18 cellular contexts compared by ENCODE assay signal in genomic region chr14:99325591-99325990, GRCh38. TPM values are rescaled to one million over a fixed set of nuclear protein-coding genes. Genes with fewer than 3 reads are reported as not detected.
"Had no signal": no experiment of that assay in that cellular context is flagged by ENCODE, and none has a peak within 500 bp of the region (broad histone marks: within the 10 kb centered on the region; RNA-seq: fewer than 3 reads in every experiment).

No MANE protein-coding gene starts in this region.

- H3K9me3 ChIP-seq: body of pancreas, heart right ventricle, spleen, thyroid gland had no signal

- H3K27me3 ChIP-seq: body of pancreas, cardiac muscle cell, thyroid gland had no signal

- H3K4me3 ChIP-seq: body of pancreas, cardiac muscle cell, heart right ventricle, spleen, thyroid gland had no signal

- H3K36me3 ChIP-seq: cardiac muscle cell, heart right ventricle, spleen, thyroid gland, WERI-Rb-1 had no signal

- H3K4me1 ChIP-seq: body of pancreas, heart right ventricle had no signal

- ATAC-seq: body of pancreas; heart right ventricle; left colon; naive thymus-derived CD4-positive, alpha-beta T cell had no signal

- H3K27ac ChIP-seq: body of pancreas, cardiac muscle cell, heart right ventricle, spleen, thyroid gland, WERI-Rb-1 had no signal

- DNase-seq: activated CD4-positive, alpha-beta T cell treated with anti-CD3 and anti-CD28 coated beads for 1 hour; activated gamma-delta T cell treated with Interleukin-2 at 50 U/mL for 16 hours; anterior cingulate cortex; body of pancreas; effector CD8-positive, alpha-beta T cell; erythroblast; foreskin fibroblast; heart right ventricle; left colon; naive thymus-derived CD4-positive, alpha-beta T cell; retina; spleen; substantia nigra; T-helper 1 cell; thyroid gland; WERI-Rb-1 had no signal

RNA-seq across cellular contexts. Expression of gene BCL11B, which starts 53.6 kb away (rescaled TPM):
- polyA plus RNA-seq: fibroblast of lung had no signal
